14 cellular contexts compared by ENCODE assay signal in the genomic region with DNA sequence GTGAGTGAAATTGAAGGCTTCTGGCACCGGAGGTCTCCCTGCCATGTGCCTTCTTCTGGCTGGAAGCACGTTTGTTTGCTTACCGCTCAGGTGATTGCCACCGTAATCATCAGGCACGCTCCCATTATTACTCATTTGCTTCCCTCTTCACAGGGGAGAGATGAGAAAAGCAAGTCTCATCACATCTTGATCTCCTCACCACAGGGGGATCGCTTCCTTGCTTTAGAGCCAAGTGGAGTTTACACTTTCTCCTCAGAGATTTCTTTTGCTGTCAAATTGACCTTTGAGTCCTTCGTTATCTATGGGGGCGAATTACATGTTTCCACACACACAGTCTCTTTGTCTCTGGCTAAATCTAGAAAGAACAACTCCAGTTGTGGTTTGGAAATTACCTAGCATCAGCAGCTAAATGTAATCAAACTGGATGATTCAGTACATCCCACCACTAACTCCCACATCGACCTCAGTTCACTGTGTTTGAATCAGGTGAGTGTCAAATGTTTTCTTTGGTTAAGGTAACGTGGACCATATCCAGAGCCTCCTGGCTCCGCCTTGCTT.
DNase-seq lines count a peak whose midpoint lies in the region; ATAC-seq, FAIRE-seq and TF ChIP-seq lines count a peak whose summit lies in the region.
"Had no signal": no experiment of that assay in that cellular context is flagged by ENCODE, and none has a peak within 500 bp of the region (broad histone marks: within the 10 kb centered on the region; RNA-seq: fewer than 3 reads in every experiment).

No MANE protein-coding gene starts in this region.

- peak; percentile 63 for ATAC-seq in GM19023 (IDR thresholded peaks at IDR 0.05; ENCODE audit: unreplicated experiment)
- ATAC-seq in HG03457 (IDR thresholded peaks at IDR 0.05; ENCODE audit: unreplicated experiment), result no peak
- ATAC-seq: Right ventricle myocardium inferior had no signal

- no peak overlapping the region for H3K27ac Mint-ChIP-seq in Caco-2 (ENCODE audit: unreplicated experiment)
- H3K27ac Mint-ChIP-seq: activated B cell treated with CpG ODN at 0.5 μM for 24 hours, B cell, naive B cell had no signal

- BruUV-seq in Caco-2 (replicated peaks; lab: Mats Ljungman, UMichigan), result no TSS peak

- H3K27me3 Mint-ChIP-seq in Caco-2 (ENCODE audit: insufficient read depth, unreplicated experiment), result peaks cover 2% of the 10 kb centered on the region
- H3K27me3 Mint-ChIP-seq: activated B cell treated with CpG ODN at 0.5 μM for 24 hours, B cell, naive B cell had no signal

- no peaks in the 10 kb centered on the region for H3K9me3 ChIP-seq in Caco-2

- H3K4me3 Mint-ChIP-seq in Caco-2 (ENCODE audit: unreplicated experiment), result peak overlapping the region; percentile 33
- H3K4me3 Mint-ChIP-seq: activated B cell treated with CpG ODN at 0.5 μM for 24 hours, B cell, naive B cell had no signal

- FAIRE-seq in HTR-8/SVneo (lab: Jason Lieb, UNC), result peak; percentile 9

- H3K36me3 ChIP-seq in Caco-2 (ENCODE audit: control insufficient read depth, insufficient read depth, low read length), result no peaks in the 10 kb centered on the region

- CTCF ChIA-PET in Caco-2 (lab: Charles Lee), result no interaction called here

- intact Hi-C loops in Caco-2 (cut with micrococcal nuclease; ENCODE audit: unreplicated experiment), result no loop called here

- peak in 1 of 2 experiments; percentile 7 for DNase-seq in Caco-2
- no peak for DNase-seq in HTR-8/SVneo (ENCODE audit: insufficient read length, low spot score)
- DNase-seq in epithelial cell of esophagus (ENCODE audit: low read depth), result peak; percentile 57
- no peak for DNase-seq in SKM-1 (lab: John Stamatoyannopoulos, UW; ENCODE audit: unreplicated experiment)
- no peak for DNase-seq in hepatic stellate cell (ENCODE audit: low spot score)
- DNase-seq in NK-92 (lab: John Stamatoyannopoulos, UW; ENCODE audit: unreplicated experiment), result no peak
- DNase-seq: activated B cell treated with CpG ODN at 0.5 μM for 24 hours; naive B cell; NCI-H187; stimulated activated CD4-positive, alpha-beta T cell treated with anti-CD3 and anti-CD28 coated beads, Interleukin-15, amount 100 ng/mL, for 24 hours had no signal

- H3K4me1 Mint-ChIP-seq in Caco-2 (ENCODE audit: low read depth, unreplicated experiment), result peaks cover 7% of the 10 kb centered on the region
- H3K4me1 Mint-ChIP-seq: activated B cell treated with CpG ODN at 0.5 μM for 24 hours, B cell, naive B cell had no signal

- no peak for TF ChIP-seq CTCF in Caco-2 (IDR thresholded peaks at IDR 0.05; ENCODE audit: insufficient read depth in 1 of 2, low read depth in 1 of 2, low read length in 1 of 2, severe bottlenecking in 1 of 2, unreplicated experiment in 1 of 2)
- no peak for TF ChIP-seq CTCF in epithelial cell of esophagus (IDR thresholded peaks at IDR 0.05; ENCODE audit: insufficient read depth, low read depth, low read length, missing control alignments)

- H3K4me1 ChIP-seq in Caco-2, result peaks cover 7% of the 10 kb centered on the region; the same call in 1 of the 2 replicates

- no peaks in the 10 kb centered on the region for H3K36me3 Mint-ChIP-seq in Caco-2 (ENCODE audit: insufficient read depth, unreplicated experiment)
- H3K36me3 Mint-ChIP-seq: naive B cell had no signal

- H3K9me3 Mint-ChIP-seq in Caco-2 (ENCODE audit: unreplicated experiment), result no peaks in the 10 kb centered on the region
- H3K9me3 Mint-ChIP-seq: activated B cell treated with CpG ODN at 0.5 μM for 24 hours, naive B cell had no signal

- no peak overlapping the region for H3K4me3 ChIP-seq in Caco-2 (ENCODE audit: low read depth, low read length)
- no peak overlapping the region for H3K4me3 ChIP-seq in epithelial cell of esophagus (ENCODE audit: low read length)

- H3K27me3 ChIP-seq in Caco-2 (replicated peaks; ENCODE audit: control insufficient read depth, insufficient read depth, low read length), result no peaks in the 10 kb centered on the region

- POLR2A ChIA-PET in Caco-2 (lab: Charles Lee), result no interaction called here
